In genomic region chr6:69089539-69089938, GRCh38 we compare ENCODE assay signal across 18 cellular contexts.
DNase-seq lines count a peak whose midpoint lies in the region; ATAC-seq, FAIRE-seq and TF ChIP-seq lines count a peak whose summit lies in the region.
"Had no signal": no experiment of that assay in that cellular context is flagged by ENCODE, and none has a peak within 500 bp of the region (broad histone marks: within the 10 kb centered on the region; RNA-seq: fewer than 3 reads in every experiment).

No MANE protein-coding gene starts in this region.

- TF ChIP-seq POLR2A in GM12878 (IDR thresholded peaks at IDR 0.05; ENCODE audit: low read depth, low read length): no peak

- H3K4me3 Mint-ChIP-seq in HFFc6: no peak overlapping the region
- H3K4me3 Mint-ChIP-seq: CD4-positive, alpha-beta T cell had no signal

- FAIRE-seq in GM12878 (lab: Jason Lieb, UNC): peak; percentile 7

- H3F3A ChIP-seq in smooth muscle cell (ENCODE audit: low read depth): no peaks in the 10 kb centered on the region

- H3K79me2 ChIP-seq in GM12878 (ENCODE audit: control insufficient read depth, insufficient read depth, low read length) (no peaks in the 10 kb centered on the region), smooth muscle cell (ENCODE audit: low read depth) (no peaks in the 10 kb centered on the region)

- H3K4me3 ChIP-seq in right cardiac atrium (ENCODE audit: low read length): no peak overlapping the region
- no peak overlapping the region for H3K4me3 ChIP-seq in GM12878
- H3K4me3 ChIP-seq in smooth muscle cell: no peak overlapping the region

- in situ Hi-C loops in GM12878 (cut with MboI): no loop called here

- DNase-seq in Right ventricle myocardium superior (no peak), right cardiac atrium (no peak), HK-2 (ENCODE audit: unreplicated experiment) (peak; percentile 38), GM12878 (ENCODE audit: low read depth, low spot score) (no peak), smooth muscle cell (lab: John Stamatoyannopoulos, UW; ENCODE audit: unreplicated experiment) (no peak), dedifferentiated amniotic fluid mesenchymal stem cell (ENCODE audit: extremely low spot score) (no peak), HFFc6 (no peak)
- DNase-seq: 8988T; AML-193; CD4-positive, alpha-beta T cell; DMS153; DMS79; GDM1; GOT3; H7 had no signal

- CTCF ChIA-PET in GM12878 (lab: Yijun Ruan, JAX): no interaction called here

- POLR2A ChIA-PET in GM12878 (lab: Charles Lee): no interaction called here

- H2AFZ ChIP-seq in GM12878 (ENCODE audit: control insufficient read depth, low read depth, low read length): no peak overlapping the region
- no peak overlapping the region for H2AFZ ChIP-seq in smooth muscle cell (ENCODE audit: low read depth)

- H4K20me1 ChIP-seq in GM12878 (ENCODE audit: control insufficient read depth, insufficient read depth) (no peaks in the 10 kb centered on the region), smooth muscle cell (ENCODE audit: low read depth) (no peaks in the 10 kb centered on the region)

- TF ChIP-seq CTCF in GM12878 (IDR thresholded peaks at IDR 0.05 in 2 of 3, conservative IDR thresholded peaks at IDR 0.05 in 1 of 3; ENCODE audit: control insufficient read depth in 2 of 3, extremely low read depth in 1 of 3, insufficient read depth in 1 of 3, low read depth in 3 of 3, low read length in 3 of 3) (no peak), smooth muscle cell (IDR thresholded peaks at IDR 0.05; ENCODE audit: borderline replicate concordance, insufficient read depth, poor library complexity, severe bottlenecking) (no peak), HFFc6 (IDR thresholded peaks at IDR 0.05) (no peak)

- no peaks in the 10 kb centered on the region for H3K27me3 ChIP-seq in right cardiac atrium (ENCODE audit: control insufficient read depth, insufficient read depth)
- no peaks in the 10 kb centered on the region for H3K27me3 ChIP-seq in GM12878 (replicated peaks in 1 of 2; ENCODE audit: control insufficient read depth in 2 of 2, insufficient read depth in 2 of 2, low read length in 1 of 2)
- H3K27me3 ChIP-seq in smooth muscle cell (ENCODE audit: low read depth): no peaks in the 10 kb centered on the region

- no peaks in the 10 kb centered on the region for H3K4me1 Mint-ChIP-seq in HFFc6 (ENCODE audit: low read depth)

- H3K4me1 ChIP-seq in right cardiac atrium (ENCODE audit: control insufficient read depth, insufficient read depth, low read length): no peaks in the 10 kb centered on the region
- no peaks in the 10 kb centered on the region for H3K4me1 ChIP-seq in GM12878 (ENCODE audit: control insufficient read depth, insufficient read depth, low read length)
- no peaks in the 10 kb centered on the region for H3K4me1 ChIP-seq in smooth muscle cell (ENCODE audit: low read depth)

- WGBS in right cardiac atrium: 58% methylated on average over 1 of the region's 1 CpG
- 0% methylated on average over 1 of the region's 1 CpG for WGBS in GM12878 (ENCODE audit: insufficient coverage, insufficient replicate concordance, low lambda C conversion rate, missing lambda C conversion rate)
- 84% methylated on average over 1 of the region's 1 CpG for WGBS in smooth muscle cell (ENCODE audit: low lambda C conversion rate)

- no peaks in the 10 kb centered on the region for H3K36me3 Mint-ChIP-seq in HFFc6 (ENCODE audit: low read depth)

- no peaks in the 10 kb centered on the region for H3K9me3 ChIP-seq in right cardiac atrium (ENCODE audit: control insufficient read depth, low read length)
- H3K9me3 ChIP-seq in GM12878 (replicated peaks; ENCODE audit: control insufficient read depth, insufficient read depth, low read length): no peaks in the 10 kb centered on the region
- H3K9me3 ChIP-seq in smooth muscle cell (replicated peaks; ENCODE audit: low read depth): no peaks in the 10 kb centered on the region

- no peak for TF ChIP-seq EP300 in GM12878 (IDR thresholded peaks at IDR 0.05; ENCODE audit: borderline replicate concordance in 1 of 2, control insufficient read depth in 1 of 2, low read depth in 2 of 2, low read length in 2 of 2)

- no peak overlapping the region for H3K9ac ChIP-seq in GM12878 (ENCODE audit: control insufficient read depth, insufficient read depth, low read length)
- no peak overlapping the region for H3K9ac ChIP-seq in smooth muscle cell (ENCODE audit: low read depth)

- H3K27ac ChIP-seq in right cardiac atrium (ENCODE audit: low read length) (no peak overlapping the region), GM12878 (ENCODE audit: control insufficient read depth, insufficient read depth) (no peak overlapping the region), smooth muscle cell (ENCODE audit: low read depth) (peak overlapping the region; percentile 63)
- H3K27ac ChIP-seq: C4-2B had no signal

- ATAC-seq in Right ventricle myocardium superior (ENCODE audit: poor library complexity): peak; percentile 18
- no peak for ATAC-seq in right cardiac atrium
- ATAC-seq in GM12878: no peak
- no peak for ATAC-seq in HG03442 (IDR thresholded peaks at IDR 0.05; ENCODE audit: unreplicated experiment)
- ATAC-seq: HCT116 had no signal

- BruUV-seq in GM12878 (replicated peaks; lab: Mats Ljungman, UMichigan): no TSS peak

- no peak overlapping the region for H3K27ac Mint-ChIP-seq in HFFc6
- H3K27ac Mint-ChIP-seq: CD4-positive, alpha-beta T cell had no signal

- H3K36me3 ChIP-seq in GM12878 (ENCODE audit: control insufficient read depth in 2 of 2, insufficient read depth in 2 of 2, low read length in 1 of 2) (no peaks in the 10 kb centered on the region), smooth muscle cell (ENCODE audit: low read depth) (no peaks in the 10 kb centered on the region)

- H3K4me2 ChIP-seq in GM12878 (ENCODE audit: control insufficient read depth, insufficient read depth) (no peak overlapping the region), smooth muscle cell (no peak overlapping the region)

- peaks cover 28% of the 10 kb centered on the region for H3K9me3 Mint-ChIP-seq in HFFc6

- no peak for TF ChIP-seq RAD21 in GM12878 (IDR thresholded peaks at IDR 0.05; ENCODE audit: insufficient read depth, low read depth, low read length)

- RAD21 ChIA-PET in GM12878 (lab: Charles Lee; ENCODE audit: unreplicated experiment): no interaction called here

- SMC1A ChIA-PET in GM12878 (lab: Charles Lee; ENCODE audit: uncharacterized antibody, unreplicated experiment): no interaction called here

- intact Hi-C loops in Right ventricle myocardium superior (cut with DNase I) (no loop called here), right cardiac atrium (cut with DNase I) (no loop called here), GM12878 (cut with micrococcal nuclease; ENCODE audit: unreplicated experiment) (no loop called here)

- no peaks in the 10 kb centered on the region for H3K27me3 Mint-ChIP-seq in HFFc6 (ENCODE audit: insufficient read depth)
- H3K27me3 Mint-ChIP-seq: CD4-positive, alpha-beta T cell had no signal

TF ChIP-seq in GM12878, 131 proteins besides CTCF, POLR2A, EP300 and RAD21 (continues in another document):
- TF ChIP-seq CEBPB (IDR thresholded peaks at IDR 0.05; ENCODE audit: borderline replicate concordance in 1 of 2, low read depth in 2 of 2, low read length in 2 of 2) (no peak), NFYA (IDR thresholded peaks at IDR 0.05; ENCODE audit: borderline replicate concordance, low read depth, low read length) (no peak), TCF3 (IDR thresholded peaks at IDR 0.05; ENCODE audit: borderline replicate concordance, insufficient read depth, low read depth, low read length) (no peak), ZNF384 (IDR thresholded peaks at IDR 0.05; ENCODE audit: borderline replicate concordance, low read depth, low read length) (no peak), CREM (IDR thresholded peaks at IDR 0.05; ENCODE audit: low read depth) (no peak), SMAD1 (IDR thresholded peaks at IDR 0.05; ENCODE audit: low read depth, partially characterized antibody) (no peak), ZBTB40 (IDR thresholded peaks at IDR 0.05; ENCODE audit: borderline replicate concordance) (no peak), FOXM1 (IDR thresholded peaks at IDR 0.05; ENCODE audit: low read depth, low read length) (no peak)
